20 cellular contexts compared by ENCODE assay signal in the genomic region with DNA sequence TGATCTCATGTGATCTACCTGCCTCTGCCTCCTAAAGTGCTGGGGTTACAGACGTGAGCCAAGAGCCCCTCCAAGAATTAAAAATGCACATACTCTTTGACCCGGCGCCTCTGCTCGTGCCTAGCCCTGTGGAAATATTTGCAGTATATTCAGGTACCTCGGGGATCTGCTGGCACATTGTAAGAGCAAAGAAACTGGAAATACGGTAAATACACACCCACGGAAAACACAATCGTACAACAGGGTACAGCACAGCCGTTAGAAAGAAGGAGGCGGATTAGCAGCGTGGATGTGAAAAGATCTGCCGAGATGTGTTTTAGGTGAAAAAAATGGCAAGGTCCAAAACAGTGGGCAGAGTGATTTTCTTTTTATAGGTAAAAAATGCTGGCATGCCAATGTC. TPM values are rescaled to one million over a fixed set of nuclear protein-coding genes. Genes with fewer than 3 reads are reported as not detected.
"Had no signal": no experiment of that assay in that cellular context is flagged by ENCODE, and none has a peak within 500 bp of the region (broad histone marks: within the 10 kb centered on the region; RNA-seq: fewer than 3 reads in every experiment).

No MANE protein-coding gene starts in this region.

- H3K27ac ChIP-seq: coronary artery, esophagus muscularis mucosa, foreskin keratinocyte, gastroesophageal sphincter, heart left ventricle, hepatocyte, left lung, lower lobe of right lung had no signal

- H3K9me3 ChIP-seq: esophagus muscularis mucosa, gastroesophageal sphincter, heart left ventricle, left lung, lower lobe of right lung, mucosa of descending colon had no signal

- DNase-seq: dermis blood vessel endothelial cell; effector CD4-positive, alpha-beta T cell; effector memory CD4-positive, alpha-beta T cell; foreskin keratinocyte; heart left ventricle; hypothalamus; immature natural killer cell; left cardiac atrium; left lung; left ventricle myocardium superior; lower lobe of right lung; mesenchymal stem cell; mucosa of descending colon had no signal

- H3K27me3 ChIP-seq: dorsolateral prefrontal cortex, hepatocyte had no signal

- H3K4me3 ChIP-seq: coronary artery, dorsolateral prefrontal cortex, esophagus muscularis mucosa, gastroesophageal sphincter, heart left ventricle, hepatocyte, left lung, lower lobe of right lung, mucosa of descending colon had no signal

- ATAC-seq: gastroesophageal sphincter, heart left ventricle, left cardiac atrium, left lung, left ventricle myocardium superior, lower lobe of right lung, mucosa of descending colon had no signal

- H3K36me3 ChIP-seq: esophagus muscularis mucosa, gastroesophageal sphincter, heart left ventricle, left lung, lower lobe of right lung had no signal

RNA-seq across cellular contexts. Expression of a gene that starts 53.9 kb away (rescaled TPM):
- total RNA-seq: fibroblast of villous mesenchyme, foreskin keratinocyte, myocyte had no signal
- polyA plus RNA-seq: foreskin keratinocyte had no signal
